In the genomic region with DNA sequence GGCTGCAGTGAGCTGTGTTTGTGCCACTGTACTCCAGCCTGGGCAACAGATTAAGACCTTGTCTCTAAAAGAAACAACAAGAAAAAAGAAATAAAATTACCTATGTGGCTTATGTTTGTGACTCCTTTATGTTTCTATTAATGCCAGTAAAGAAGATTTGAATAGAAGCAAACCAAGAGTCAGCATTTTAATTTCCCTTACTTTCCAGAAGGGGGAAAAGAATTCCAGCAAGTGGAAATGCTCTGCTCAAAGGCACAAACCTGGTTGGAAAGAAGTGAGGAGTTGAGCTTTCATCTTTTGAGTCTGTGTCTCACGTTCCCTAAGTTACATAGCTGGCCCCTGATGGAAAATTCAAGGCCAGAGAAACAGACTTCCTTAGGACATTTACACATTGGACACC, we compare ENCODE assay signal across 1 cellular context.
TF ChIP-seq lines count a peak whose summit lies in the region.

No MANE protein-coding gene starts in this region.

TF ChIP-seq in K562, 482 proteins besides CTCF, POLR2A, EP300 and RAD21:
- no peak for TF ChIP-seq FIP1L1 (IDR thresholded peaks at IDR 0.05; ENCODE audit: low read depth, low read length, poor library complexity, severe bottlenecking)
- peak; percentile 67 for TF ChIP-seq ZNF316 (IDR thresholded peaks at IDR 0.05)
- peak; percentile 48 for TF ChIP-seq MAFG (tag; conservative IDR thresholded peaks at IDR 0.05)
- peak; percentile 32; the same call in 1 of the 2 replicates for TF ChIP-seq C11orf30 (IDR thresholded peaks at IDR 0.05; ENCODE audit: low read depth)
- TF ChIP-seq GABPB1 (CRISPR knock-in tag; IDR thresholded peaks at IDR 0.05) = no peak
TF ChIP-seq in K562: peak in this region for 3.
